Comparison of ENCODE assay signal across 1 cellular context in the genomic region with DNA sequence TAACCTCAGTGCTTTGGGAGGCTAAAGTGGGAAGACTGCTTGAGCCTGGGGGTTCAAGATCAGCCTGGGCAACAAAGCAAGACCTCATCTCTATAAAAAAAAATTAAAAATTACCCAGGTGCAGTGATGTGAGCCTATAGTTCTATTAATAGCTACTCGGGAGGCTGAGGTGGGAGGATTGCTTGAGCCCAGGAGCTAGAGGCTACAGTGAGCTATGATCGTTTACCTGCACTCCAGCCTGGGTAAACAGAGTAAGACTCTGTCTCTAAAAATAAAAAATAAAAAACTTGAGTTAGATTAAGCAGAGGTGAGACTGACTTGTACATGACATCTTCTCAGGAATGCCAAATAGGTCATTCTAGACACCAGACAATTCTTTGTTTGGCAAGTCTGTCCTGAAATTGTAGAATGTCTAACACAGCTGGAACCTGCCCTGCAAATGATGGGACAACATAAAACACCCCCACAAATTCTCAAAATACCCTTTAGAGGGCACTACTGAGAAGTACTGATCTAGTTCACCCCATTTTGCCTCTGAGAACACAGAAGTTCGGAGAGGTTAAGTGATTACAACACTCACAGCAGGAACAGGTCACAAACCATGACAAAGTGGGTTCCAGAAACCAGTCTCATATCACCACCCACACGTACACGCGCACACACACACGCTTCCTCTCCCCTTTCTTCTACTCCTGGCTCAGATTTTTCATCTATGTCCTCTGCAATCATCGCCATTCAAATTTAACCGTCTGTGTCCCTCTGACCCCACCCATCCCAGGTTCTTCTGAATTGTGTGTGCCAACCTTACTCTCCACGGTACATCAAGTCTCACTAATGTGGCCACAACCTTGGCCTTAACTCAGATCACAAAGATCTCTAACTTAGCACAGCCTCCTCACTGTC.
TF ChIP-seq lines count a peak whose summit lies in the region.

No MANE protein-coding gene starts in this region.

TF ChIP-seq in K562, 482 proteins besides CTCF, POLR2A, EP300 and RAD21 (continued from another document and continues in another):
- TF ChIP-seq AFF4 (CRISPR knock-in tag; IDR thresholded peaks at IDR 0.05) (no peak), RBFOX2 (IDR thresholded peaks at IDR 0.05; ENCODE audit: low read depth, low read length) (no peak), HDAC1 (IDR thresholded peaks at IDR 0.05) (peak in 1 of 2 experiments; percentile 71; a peak in 2 of 4 replicates), SRSF7 (optimal IDR thresholded peaks at IDR 0.05; ENCODE audit: low read depth, low read length) (no peak), CC2D1A (IDR thresholded peaks at IDR 0.05) (peak; percentile 53), MYC (IDR thresholded peaks at IDR 0.05; ENCODE audit: low read depth, low read length) (no peak), MYC (CRISPR knock-in tag; IDR thresholded peaks at IDR 0.05; ENCODE audit: borderline replicate concordance, low read depth) (no peak), GATA2 (CRISPR knock-in tag; IDR thresholded peaks at IDR 0.05) (no peak), KDM1A (IDR thresholded peaks at IDR 0.05) (peak; percentile 93 to 94), JUND (IDR thresholded peaks at IDR 0.05; ENCODE audit: borderline replicate concordance, low read depth, low read length) (peak; percentile 33; the same call in 1 of the 2 replicates), JUND (tag; IDR thresholded peaks at IDR 0.05; ENCODE audit: borderline replicate concordance, low read depth, low read length) (no peak), NR3C1 (CRISPR knock-in tag; IDR thresholded peaks at IDR 0.05) (no peak), ID3 (CRISPR knock-in tag; IDR thresholded peaks at IDR 0.05) (no peak), ID3 (tag; IDR thresholded peaks at IDR 0.05) (0 out of 2 replicates have a peak, but pooled peaks have one; percentile 37), NR2C2 (CRISPR knock-in tag; IDR thresholded peaks at IDR 0.05) (0 out of 2 replicates have a peak, but pooled peaks have one; percentile 20), NR2C2 (tag; IDR thresholded peaks at IDR 0.05) (peak; percentile 73), FOXO4 (CRISPR knock-in tag; IDR thresholded peaks at IDR 0.05) (no peak), SP1 (CRISPR knock-in tag; IDR thresholded peaks at IDR 0.05) (peak; percentile 57; the same call in 1 of the 2 replicates), CBFA2T3 (IDR thresholded peaks at IDR 0.05) (peak; percentile 71), HOXB6 (CRISPR knock-in tag; IDR thresholded peaks at IDR 0.05; ENCODE audit: borderline replicate concordance) (no peak), U2AF1 (optimal IDR thresholded peaks at IDR 0.05; ENCODE audit: low read depth, low read length) (no peak), ZNF57 (CRISPR knock-in tag; IDR thresholded peaks at IDR 0.05) (no peak), MCM3 (IDR thresholded peaks at IDR 0.05) (no peak), FOXM1 (IDR thresholded peaks at IDR 0.05; ENCODE audit: low read depth) (peak; percentile 14; the same call in 1 of the 2 replicates), FOXM1 (CRISPR knock-in tag; IDR thresholded peaks at IDR 0.05; ENCODE audit: low read depth) (no peak), HMBOX1 (IDR thresholded peaks at IDR 0.05) (peak; percentile 76), HOMEZ (CRISPR knock-in tag; IDR thresholded peaks at IDR 0.05) (no peak), MCM7 (IDR thresholded peaks at IDR 0.05) (no peak), SRSF3 (IDR thresholded peaks at IDR 0.05; ENCODE audit: insufficient read depth, low read length) (no peak), SMARCA4 (IDR thresholded peaks at IDR 0.05) (no peak), ZNF592 (IDR thresholded peaks at IDR 0.05) (peak; percentile 64), KLF1 (tag; IDR thresholded peaks at IDR 0.05) (no peak), ZNF124 (CRISPR knock-in tag; IDR thresholded peaks at IDR 0.05) (no peak)
- TF ChIP-seq, protein P1, sequence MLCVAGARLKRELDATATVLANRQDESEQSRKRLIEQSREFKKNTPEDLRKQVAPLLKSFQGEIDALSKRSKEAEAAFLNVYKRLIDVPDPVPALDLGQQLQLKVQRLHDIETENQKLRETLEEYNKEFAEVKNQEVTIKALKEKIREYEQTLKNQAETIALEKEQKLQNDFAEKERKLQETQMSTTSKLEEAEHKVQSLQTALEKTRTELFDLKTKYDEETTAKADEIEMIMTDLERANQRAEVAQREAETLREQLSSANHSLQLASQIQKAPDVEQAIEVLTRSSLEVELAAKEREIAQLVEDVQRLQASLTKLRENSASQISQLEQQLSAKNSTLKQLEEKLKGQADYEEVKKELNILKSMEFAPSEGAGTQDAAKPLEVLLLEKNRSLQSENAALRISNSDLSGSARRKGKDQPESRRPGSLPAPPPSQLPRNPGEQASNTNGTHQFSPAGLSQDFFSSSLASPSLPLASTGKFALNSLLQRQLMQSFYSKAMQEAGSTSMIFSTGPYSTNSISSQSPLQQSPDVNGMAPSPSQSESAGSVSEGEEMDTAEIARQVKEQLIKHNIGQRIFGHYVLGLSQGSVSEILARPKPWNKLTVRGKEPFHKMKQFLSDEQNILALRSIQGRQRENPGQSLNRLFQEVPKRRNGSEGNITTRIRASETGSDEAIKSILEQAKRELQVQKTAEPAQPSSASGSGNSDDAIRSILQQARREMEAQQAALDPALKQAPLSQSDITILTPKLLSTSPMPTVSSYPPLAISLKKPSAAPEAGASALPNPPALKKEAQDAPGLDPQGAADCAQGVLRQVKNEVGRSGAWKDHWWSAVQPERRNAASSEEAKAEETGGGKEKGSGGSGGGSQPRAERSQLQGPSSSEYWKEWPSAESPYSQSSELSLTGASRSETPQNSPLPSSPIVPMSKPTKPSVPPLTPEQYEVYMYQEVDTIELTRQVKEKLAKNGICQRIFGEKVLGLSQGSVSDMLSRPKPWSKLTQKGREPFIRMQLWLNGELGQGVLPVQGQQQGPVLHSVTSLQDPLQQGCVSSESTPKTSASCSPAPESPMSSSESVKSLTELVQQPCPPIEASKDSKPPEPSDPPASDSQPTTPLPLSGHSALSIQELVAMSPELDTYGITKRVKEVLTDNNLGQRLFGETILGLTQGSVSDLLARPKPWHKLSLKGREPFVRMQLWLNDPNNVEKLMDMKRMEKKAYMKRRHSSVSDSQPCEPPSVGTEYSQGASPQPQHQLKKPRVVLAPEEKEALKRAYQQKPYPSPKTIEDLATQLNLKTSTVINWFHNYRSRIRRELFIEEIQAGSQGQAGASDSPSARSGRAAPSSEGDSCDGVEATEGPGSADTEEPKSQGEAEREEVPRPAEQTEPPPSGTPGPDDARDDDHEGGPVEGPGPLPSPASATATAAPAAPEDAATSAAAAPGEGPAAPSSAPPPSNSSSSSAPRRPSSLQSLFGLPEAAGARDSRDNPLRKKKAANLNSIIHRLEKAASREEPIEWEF (CRISPR knock-in tag; IDR thresholded peaks at IDR 0.05), result no peak
- TF ChIP-seq, protein P2, sequence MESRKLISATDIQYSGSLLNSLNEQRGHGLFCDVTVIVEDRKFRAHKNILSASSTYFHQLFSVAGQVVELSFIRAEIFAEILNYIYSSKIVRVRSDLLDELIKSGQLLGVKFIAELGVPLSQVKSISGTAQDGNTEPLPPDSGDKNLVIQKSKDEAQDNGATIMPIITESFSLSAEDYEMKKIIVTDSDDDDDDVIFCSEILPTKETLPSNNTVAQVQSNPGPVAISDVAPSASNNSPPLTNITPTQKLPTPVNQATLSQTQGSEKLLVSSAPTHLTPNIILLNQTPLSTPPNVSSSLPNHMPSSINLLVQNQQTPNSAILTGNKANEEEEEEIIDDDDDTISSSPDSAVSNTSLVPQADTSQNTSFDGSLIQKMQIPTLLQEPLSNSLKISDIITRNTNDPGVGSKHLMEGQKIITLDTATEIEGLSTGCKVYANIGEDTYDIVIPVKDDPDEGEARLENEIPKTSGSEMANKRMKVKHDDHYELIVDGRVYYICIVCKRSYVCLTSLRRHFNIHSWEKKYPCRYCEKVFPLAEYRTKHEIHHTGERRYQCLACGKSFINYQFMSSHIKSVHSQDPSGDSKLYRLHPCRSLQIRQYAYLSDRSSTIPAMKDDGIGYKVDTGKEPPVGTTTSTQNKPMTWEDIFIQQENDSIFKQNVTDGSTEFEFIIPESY (CRISPR knock-in tag; IDR thresholded peaks at IDR 0.05), result no peak
